Comparison of ENCODE assay signal across 11 cellular contexts in genomic region chr13:48776396-48776795, GRCh38.
"Had no signal": no experiment of that assay in that cellular context is flagged by ENCODE, and none has a peak within 500 bp of the region (broad histone marks: within the 10 kb centered on the region; RNA-seq: fewer than 3 reads in every experiment).

No MANE protein-coding gene starts in this region.

- H3K27me3 ChIP-seq: right lobe of liver, upper lobe of right lung had no signal

- H3K4me1 ChIP-seq: psoas muscle, right lobe of liver, upper lobe of right lung had no signal

- H3K27ac ChIP-seq: psoas muscle, right lobe of liver, thoracic aorta, upper lobe of right lung, WERI-Rb-1 had no signal

- H3K36me3 ChIP-seq: right lobe of liver, thoracic aorta, upper lobe of right lung, WERI-Rb-1 had no signal

- H3K4me3 ChIP-seq: psoas muscle, right lobe of liver, thoracic aorta, upper lobe of right lung had no signal

- DNase-seq: activated CD4-positive, alpha-beta T cell treated with anti-CD3 and anti-CD28 coated beads, Interleukin-2, amount 50 U/mL, for 48 hours; activated naive CD4-positive, alpha-beta T cell treated with anti-CD3 and anti-CD28 coated beads for 36 hours; head of caudate nucleus; immature natural killer cell; psoas muscle; right lobe of liver; stimulated activated CD4-positive, alpha-beta T cell treated with anti-CD3 and anti-CD28 coated beads, Interleukin-1b, Interleukin-23, amount 100 ng/mL, for 48 hours; T-helper 17 cell; upper lobe of right lung; WERI-Rb-1 had no signal

- H3K9me3 ChIP-seq: upper lobe of right lung had no signal
